Comparison of ENCODE assay signal across 8 cellular contexts in genomic region chr5:59768204-59769040, GRCh38.
DNase-seq lines count a peak whose midpoint lies in the region; ATAC-seq and TF ChIP-seq lines count a peak whose summit lies in the region.

No MANE protein-coding gene starts in this region.

- no peak overlapping the region for H3K4me3 Mint-ChIP-seq in activated CD8-positive, alpha-beta memory T cell treated with anti-CD3 and anti-CD28 coated beads, Interleukin-2, amount 10 ng/mL, durations not matched to agents 7 days and 5 days
- H3K4me3 Mint-ChIP-seq in T-helper 1 cell treated with Interleukin-12 subunit alpha and Interleukin-12 subunit beta and Interleukin-4 antibody, amounts not matched to agents 30 μg/mL and 1 μg/mL, for 36 hours = peak overlapping the region; percentile 66
- peak overlapping the region; percentile 93 for H3K4me3 Mint-ChIP-seq in mesothelial cell of epicardium

- peaks cover 44% of the 10 kb centered on the region for H3K27me3 Mint-ChIP-seq in activated CD8-positive, alpha-beta memory T cell treated with anti-CD3 and anti-CD28 coated beads, Interleukin-2, amount 10 ng/mL, durations not matched to agents 7 days and 5 days
- H3K27me3 Mint-ChIP-seq in T-helper 1 cell treated with Interleukin-12 subunit alpha and Interleukin-12 subunit beta and Interleukin-4 antibody, amounts not matched to agents 30 μg/mL and 1 μg/mL, for 36 hours (ENCODE audit: low read depth) = peaks cover 55% of the 10 kb centered on the region
- no peaks in the 10 kb centered on the region for H3K27me3 Mint-ChIP-seq in mesothelial cell of epicardium (ENCODE audit: low read depth)

- H3K4me1 Mint-ChIP-seq in activated CD8-positive, alpha-beta memory T cell treated with anti-CD3 and anti-CD28 coated beads, Interleukin-2, amount 10 ng/mL, durations not matched to agents 7 days and 5 days = no peaks in the 10 kb centered on the region
- H3K4me1 Mint-ChIP-seq in T-helper 1 cell treated with Interleukin-12 subunit alpha and Interleukin-12 subunit beta and Interleukin-4 antibody, amounts not matched to agents 30 μg/mL and 1 μg/mL, for 36 hours (ENCODE audit: low read depth) = peaks cover 7% of the 10 kb centered on the region
- peaks cover 72% of the 10 kb centered on the region for H3K4me1 Mint-ChIP-seq in mesothelial cell of epicardium

- H3K9me3 Mint-ChIP-seq in activated CD8-positive, alpha-beta memory T cell treated with anti-CD3 and anti-CD28 coated beads, Interleukin-2, amount 10 ng/mL, durations not matched to agents 7 days and 5 days (ENCODE audit: low read depth) = no peaks in the 10 kb centered on the region
- no peaks in the 10 kb centered on the region for H3K9me3 Mint-ChIP-seq in T-helper 1 cell treated with Interleukin-12 subunit alpha and Interleukin-12 subunit beta and Interleukin-4 antibody, amounts not matched to agents 30 μg/mL and 1 μg/mL, for 36 hours
- no peaks in the 10 kb centered on the region for H3K9me3 Mint-ChIP-seq in mesothelial cell of epicardium

- H3K4me1 ChIP-seq in thoracic aorta (ENCODE audit: control insufficient read depth in 1 of 2, low read depth in 2 of 2) = peaks cover 4 to 16% of the 10 kb centered on the region in 2 donors

- no peaks in the 10 kb centered on the region for H3K36me3 ChIP-seq in thoracic aorta

- DNase-seq in activated CD8-positive, alpha-beta memory T cell treated with anti-CD3 and anti-CD28 coated beads, Interleukin-2, amount 50 U/mL, for 48 hours = peak; percentile 52
- no peak for DNase-seq in activated CD8-positive, alpha-beta memory T cell treated with anti-CD3 and anti-CD28 coated beads, Interleukin-2, amount 10 ng/mL, durations not matched to agents 7 days and 5 days
- DNase-seq in LHCN-M2 (ENCODE audit: low read depth) (peak; percentile 80), epithelial cell of esophagus (ENCODE audit: low read depth) (peak; percentile 92), mesothelial cell of epicardium (ENCODE audit: low spot score in 2 of 2, unreplicated experiment in 2 of 2) (peak; percentile 27 to 67), thoracic aorta (ENCODE audit: low spot score) (no peak)

- no peak for ATAC-seq in activated CD8-positive, alpha-beta memory T cell treated with anti-CD3 and anti-CD28 coated beads, Interleukin-2, amount 10 ng/mL, durations not matched to agents 7 days and 5 days
- peak; percentile 39 for ATAC-seq in thoracic aorta (ENCODE audit: insufficient number of reproducible peaks, low FRiP score, low read depth)
- no peak for ATAC-seq in HG02938 (IDR thresholded peaks at IDR 0.05; ENCODE audit: unreplicated experiment)

- TF ChIP-seq CTCF in epithelial cell of esophagus (IDR thresholded peaks at IDR 0.05; ENCODE audit: insufficient read depth, low read depth, low read length, missing control alignments) (no peak), mesothelial cell of epicardium (IDR thresholded peaks at IDR 0.05; ENCODE audit: unreplicated experiment) (no peak), thoracic aorta (IDR thresholded peaks at IDR 0.05) (no peak)

- H3K4me3 ChIP-seq in epithelial cell of esophagus (ENCODE audit: low read length) (peak overlapping the region; percentile 85), thoracic aorta (peak overlapping the region; percentile 73)

- H3K9me3 ChIP-seq in thoracic aorta = no peaks in the 10 kb centered on the region

- H3K27ac ChIP-seq in thoracic aorta = no peak overlapping the region

- no peaks in the 10 kb centered on the region for H3K36me3 Mint-ChIP-seq in activated CD8-positive, alpha-beta memory T cell treated with anti-CD3 and anti-CD28 coated beads, Interleukin-2, amount 10 ng/mL, durations not matched to agents 7 days and 5 days
- no peaks in the 10 kb centered on the region for H3K36me3 Mint-ChIP-seq in T-helper 1 cell treated with Interleukin-12 subunit alpha and Interleukin-12 subunit beta and Interleukin-4 antibody, amounts not matched to agents 30 μg/mL and 1 μg/mL, for 36 hours (ENCODE audit: low read depth)
- no peaks in the 10 kb centered on the region for H3K36me3 Mint-ChIP-seq in mesothelial cell of epicardium

- CTCF ChIA-PET in activated CD8-positive, alpha-beta memory T cell treated with anti-CD3 and anti-CD28 coated beads, Interleukin-2, amount 10 ng/mL, durations not matched to agents 7 days and 5 days (lab: Charles Lee) = interaction anchor here (1.5 kb wide), 1 partner anchor 31 kb away, joined by 4 read pairs; no protein-coding TSS in a partner anchor

- H3K27me3 ChIP-seq in thoracic aorta (replicated peaks; ENCODE audit: insufficient read depth) = no peaks in the 10 kb centered on the region

- no peak overlapping the region for H3K27ac Mint-ChIP-seq in activated CD8-positive, alpha-beta memory T cell treated with anti-CD3 and anti-CD28 coated beads, Interleukin-2, amount 10 ng/mL, durations not matched to agents 7 days and 5 days
- no peak overlapping the region for H3K27ac Mint-ChIP-seq in T-helper 1 cell treated with Interleukin-12 subunit alpha and Interleukin-12 subunit beta and Interleukin-4 antibody, amounts not matched to agents 30 μg/mL and 1 μg/mL, for 36 hours
- H3K27ac Mint-ChIP-seq in mesothelial cell of epicardium = peak overlapping the region; percentile 99

Comparison
In these comparisons a context has a peak if more than half of its experiments do, and no peak if none do; other contexts are left out.
1. DNase-seq: peak in activated CD8-positive, alpha-beta memory T cell treated with anti-CD3 and anti-CD28 coated beads, Interleukin-2, amount 50 U/mL, for 48 hours (single experiment), LHCN-M2 (single experiment), epithelial cell of esophagus (single experiment) and mesothelial cell of epicardium (2 of 2); none in activated CD8-positive, alpha-beta memory T cell treated with anti-CD3 and anti-CD28 coated beads, Interleukin-2, amount 10 ng/mL, durations not matched to agents 7 days and 5 days (single experiment) and thoracic aorta (single experiment).